Comparison of ENCODE assay signal across 8 cellular contexts in genomic region chr13:45718063-45718462, GRCh38. TPM values are rescaled to one million over a fixed set of nuclear protein-coding genes. Genes with fewer than 3 reads are reported as not detected.
DNase-seq lines count a peak whose midpoint lies in the region; ATAC-seq and TF ChIP-seq lines count a peak whose summit lies in the region.

No MANE protein-coding gene starts in this region.

- H3K27ac ChIP-seq in upper lobe of left lung: no peak overlapping the region

- TF ChIP-seq CTCF in epithelial cell of esophagus (IDR thresholded peaks at IDR 0.05; ENCODE audit: insufficient read depth, low read depth, low read length, missing control alignments) (peak; percentile 72), upper lobe of left lung (IDR thresholded peaks at IDR 0.05) (peak in 4 of 6 experiments; percentile 15 to 56 (median 42))

- no peak for TF ChIP-seq EP300 in upper lobe of left lung (IDR thresholded peaks at IDR 0.05)

- H3K4me3 ChIP-seq in epithelial cell of esophagus (ENCODE audit: low read length): no peak overlapping the region
- no peak overlapping the region for H3K4me3 ChIP-seq in upper lobe of left lung

- H3K36me3 ChIP-seq in upper lobe of left lung: no peaks in the 10 kb centered on the region

- no peaks in the 10 kb centered on the region for H3K9me3 ChIP-seq in upper lobe of left lung

- WGBS in upper lobe of left lung, 2 donors: 59 to 64% methylated on average over 5 of the region's 5 CpGs

- TF ChIP-seq POLR2A in upper lobe of left lung (IDR thresholded peaks at IDR 0.05): no peak

- DNase-seq in AG20443 (ENCODE audit: low spot score): peak; percentile 21
- peak; percentile 50 for DNase-seq in GM19238 (ENCODE audit: insufficient read length, low spot score)
- peak; percentile 16 to 75 for DNase-seq in NCI-H526 (lab: John Stamatoyannopoulos, UW)
- DNase-seq in epithelial cell of esophagus (ENCODE audit: low read depth): peak; percentile 52
- no peak for DNase-seq in upper lobe of left lung
- no peak for DNase-seq in activated naive CD4-positive, alpha-beta T cell treated with Interleukin-2 at 50 U/mL for 16 hours
- DNase-seq in cerebellar nuclear complex (lab: John Stamatoyannopoulos, UW): no peak

- no peaks in the 10 kb centered on the region for H3K4me1 ChIP-seq in upper lobe of left lung

- ATAC-seq in upper lobe of left lung (ENCODE audit: low FRiP score in 2 of 2) (peak in 1 of 2 donors; percentile 43), GM18520 (IDR thresholded peaks at IDR 0.05; ENCODE audit: unreplicated experiment) (no peak)

- no peaks in the 10 kb centered on the region for H3K27me3 ChIP-seq in upper lobe of left lung

RNA-seq across cellular contexts. Expression of gene CBY2, which starts 15.9 kb away (rescaled TPM):
- total RNA-seq in upper lobe of left lung: not detected

Comparison
In these comparisons a context has a peak if more than half of its experiments do, and no peak if none do; other contexts are left out.
1. DNase-seq: peak in AG20443 (single experiment), GM19238 (single experiment), NCI-H526 (2 of 2) and epithelial cell of esophagus (single experiment); none in upper lobe of left lung (0 of 2), activated naive CD4-positive, alpha-beta T cell treated with Interleukin-2 at 50 U/mL for 16 hours (single experiment) and cerebellar nuclear complex (0 of 2).